Comparison of ENCODE assay signal across 1 cellular context in genomic region chr4:94253036-94253435, GRCh38.
TF ChIP-seq lines count a peak whose summit lies in the region.

No MANE protein-coding gene starts in this region.

TF ChIP-seq in HCT116, 20 proteins besides CTCF, POLR2A, EP300 and RAD21 (continued from another document):
- TF ChIP-seq CEBPB (IDR thresholded peaks at IDR 0.05; ENCODE audit: low read depth) (no peak), YY1 (IDR thresholded peaks at IDR 0.05; ENCODE audit: extremely low read depth, insufficient replicate concordance, low read depth, low read length) (no peak), REST (IDR thresholded peaks at IDR 0.05; ENCODE audit: low read depth) (no peak), EGR1 (IDR thresholded peaks at IDR 0.05; ENCODE audit: low read depth) (no peak), CBX3 (IDR thresholded peaks at IDR 0.05; ENCODE audit: low read depth) (no peak), SP1 (IDR thresholded peaks at IDR 0.05; ENCODE audit: low read depth) (no peak)
